14 cellular contexts compared by ENCODE assay signal in the genomic region with DNA sequence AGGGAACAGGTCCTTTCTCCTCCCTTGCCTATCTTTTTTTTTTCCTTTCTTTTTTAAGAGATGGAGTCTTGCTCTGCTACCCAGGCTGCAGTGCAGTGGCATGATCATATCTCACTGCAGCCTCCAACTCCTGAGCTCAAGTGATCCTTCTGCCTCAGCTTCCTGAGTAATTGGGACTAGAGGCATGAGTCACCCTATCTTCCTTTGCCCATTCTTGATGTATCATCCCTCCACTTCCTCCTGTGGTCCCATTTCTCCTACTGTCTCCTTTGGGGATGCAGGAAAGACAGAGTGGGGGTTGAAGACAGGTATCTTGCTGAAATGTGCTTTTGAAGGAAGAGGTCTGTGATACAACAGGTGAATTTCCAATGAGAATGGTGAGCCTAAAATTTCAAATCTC. TPM values are rescaled to one million over a fixed set of nuclear protein-coding genes. Genes with fewer than 3 reads are reported as not detected.
A peak's percentile ranks its signal among the peaks of the same experiment; 100 is the strongest.
DNase-seq lines count a peak whose midpoint lies in the region; ATAC-seq, FAIRE-seq and TF ChIP-seq lines count a peak whose summit lies in the region.
"Had no signal": no experiment of that assay in that cellular context is flagged by ENCODE, and none has a peak within 500 bp of the region (broad histone marks: within the 10 kb centered on the region; RNA-seq: fewer than 3 reads in every experiment).

No MANE protein-coding gene starts in this region.

- FAIRE-seq in H54 (lab: Jason Lieb, UNC), result no peak

- H3K27me3 Mint-ChIP-seq in activated T-helper 17 cell treated with anti-CD3 and anti-CD28 coated beads, Interleukin-2, amount 50 U/mL, for 72 hours, result no peaks in the 10 kb centered on the region
- H3K27me3 Mint-ChIP-seq: CD4-positive, alpha-beta memory T cell had no signal

- peaks cover 3% of the 10 kb centered on the region for H3K9me3 Mint-ChIP-seq in activated T-helper 17 cell treated with anti-CD3 and anti-CD28 coated beads, Interleukin-2, amount 50 U/mL, for 72 hours
- H3K9me3 Mint-ChIP-seq: CD4-positive, alpha-beta memory T cell had no signal

- H3K36me3 Mint-ChIP-seq in activated T-helper 17 cell treated with anti-CD3 and anti-CD28 coated beads, Interleukin-2, amount 50 U/mL, for 72 hours (ENCODE audit: low read depth), result peaks cover 93% of the 10 kb centered on the region

- no peak for ATAC-seq in activated T-helper 17 cell treated with anti-CD3 and anti-CD28 coated beads, Interleukin-2, amount 50 U/mL, for 72 hours (replicated peaks)
- ATAC-seq in GM18517 (IDR thresholded peaks at IDR 0.05; ENCODE audit: unreplicated experiment) (no peak), GM21381 (IDR thresholded peaks at IDR 0.05; ENCODE audit: unreplicated experiment) (no peak)
- ATAC-seq: Panc1 had no signal

- H3K4me1 Mint-ChIP-seq in activated T-helper 17 cell treated with anti-CD3 and anti-CD28 coated beads, Interleukin-2, amount 50 U/mL, for 72 hours, result peaks cover 31% of the 10 kb centered on the region

- peak overlapping the region; percentile 21 for H3K27ac Mint-ChIP-seq in activated T-helper 17 cell treated with anti-CD3 and anti-CD28 coated beads, Interleukin-2, amount 50 U/mL, for 72 hours

- H3K4me3 Mint-ChIP-seq in activated T-helper 17 cell treated with anti-CD3 and anti-CD28 coated beads, Interleukin-2, amount 50 U/mL, for 72 hours, result no peak overlapping the region
- H3K4me3 Mint-ChIP-seq: CD4-positive, alpha-beta memory T cell had no signal

- DNase-seq in AG08395 (ENCODE audit: low spot score) (peak; percentile 52), H54 (ENCODE audit: insufficient read length, low spot score) (peak; percentile 29), hepatic stellate cell (ENCODE audit: low spot score) (peak; percentile 36), T-helper 9 cell (no peak)
- no peak for DNase-seq in stimulated activated CD4-positive, alpha-beta T cell treated with anti-CD3 and anti-CD28 coated beads, Interleukin-2, amount 100 ng/mL, for 48 hours
- DNase-seq: CD4-positive, alpha-beta memory T cell; effector memory CD4-positive, alpha-beta T cell; posterior cingulate gyrus; stimulated activated CD4-positive, alpha-beta T cell treated with anti-CD3 and anti-CD28 coated beads, Interleukin-1b, Interleukin-23, amount 100 ng/mL, for 48 hours; stimulated activated naive CD4-positive, alpha-beta T cell had no signal

- no peak for TF ChIP-seq POLR2A in H54 (IDR thresholded peaks at IDR 0.05; ENCODE audit: low read depth, low read length)

RNA-seq across cellular contexts. Expression of gene MYO19, which starts 5.5 kb away (rescaled TPM):
- total RNA-seq in activated T-helper 17 cell treated with anti-CD3 and anti-CD28 coated beads, Interleukin-2, amount 50 U/mL, for 72 hours, result 100 to 1,000 TPM in 1 of 2 donors, 10 to 100 TPM in 1; 98.8 to 171 TPM

RNA-seq across cellular contexts. Expression of gene PIGW, which starts 5.7 kb away (rescaled TPM):
- 10 to 100 TPM in 1 of 2 donors, 1 to 10 TPM in 1; 9.0 to 22.2 TPM for total RNA-seq in activated T-helper 17 cell treated with anti-CD3 and anti-CD28 coated beads, Interleukin-2, amount 50 U/mL, for 72 hours

RNA-seq across cellular contexts. Expression of gene GGNBP2, which starts 15.6 kb away (rescaled TPM):
- 10 to 100 TPM; 84.2 to 95.7 TPM for total RNA-seq in activated T-helper 17 cell treated with anti-CD3 and anti-CD28 coated beads, Interleukin-2, amount 50 U/mL, for 72 hours

RNA-seq across cellular contexts. Expression of gene ZNHIT3, which starts 42.6 kb away (rescaled TPM):
- 10 to 100 TPM; 47.9 to 57.6 TPM for total RNA-seq in activated T-helper 17 cell treated with anti-CD3 and anti-CD28 coated beads, Interleukin-2, amount 50 U/mL, for 72 hours

Comparison
In these comparisons a context has a peak if more than half of its experiments do, and no peak if none do; other contexts are left out.
1. DNase-seq: peak in AG08395 (single experiment), H54 (single experiment) and hepatic stellate cell (single experiment); none in stimulated activated CD4-positive, alpha-beta T cell treated with anti-CD3 and anti-CD28 coated beads, Interleukin-2, amount 100 ng/mL, for 48 hours (0 of 2) and T-helper 9 cell (single experiment).